8 cellular contexts compared by ENCODE assay signal in genomic region chr9:127698985-127699670, GRCh38. TPM values are rescaled to one million over a fixed set of nuclear protein-coding genes. Genes with fewer than 3 reads are reported as not detected.
DNase-seq lines count a peak whose midpoint lies in the region; ATAC-seq and TF ChIP-seq lines count a peak whose summit lies in the region.

No MANE protein-coding gene starts in this region.

- peak overlapping the region; percentile 72 for H3K4me3 Mint-ChIP-seq in activated naive CD4-positive, alpha-beta T cell treated with anti-CD3 and anti-CD28 coated beads for 36 hours

- H3K9me3 Mint-ChIP-seq in activated naive CD4-positive, alpha-beta T cell treated with anti-CD3 and anti-CD28 coated beads for 36 hours, result no peaks in the 10 kb centered on the region

- H3K4me1 Mint-ChIP-seq in activated naive CD4-positive, alpha-beta T cell treated with anti-CD3 and anti-CD28 coated beads for 36 hours (ENCODE audit: low read depth), result peaks cover 13% of the 10 kb centered on the region

- no peaks in the 10 kb centered on the region for H3K79me2 ChIP-seq in neural cell (replicated peaks; ENCODE audit: insufficient read depth, low read length)

- H3K4me2 ChIP-seq in neural cell (ENCODE audit: low read length), result no peak overlapping the region

- TF ChIP-seq EP300 in neural cell (conservative IDR thresholded peaks at IDR 0.05; ENCODE audit: poor library complexity, severe bottlenecking), result no peak

- DNase-seq in RPMI7951 (ENCODE audit: low read depth), result peak; percentile 96
- peak; percentile 92 for DNase-seq in activated naive CD4-positive, alpha-beta T cell treated with anti-CD3 and anti-CD28 coated beads for 36 hours
- peak; percentile 97 for DNase-seq in foreskin melanocyte
- peak; percentile 87 for DNase-seq in stimulated activated naive CD4-positive, alpha-beta T cell treated with Interleukin-2 at 50 U/mL for 16 hours (lab: John Stamatoyannopoulos, UW)
- DNase-seq in WERI-Rb-1, result no peak

- ATAC-seq in GM18505 (IDR thresholded peaks at IDR 0.05; ENCODE audit: unreplicated experiment), result peak; percentile 77
- peak; percentile 76 for ATAC-seq in HG03060 (IDR thresholded peaks at IDR 0.05; ENCODE audit: low read depth, unreplicated experiment)

- no peaks in the 10 kb centered on the region for H4K20me1 ChIP-seq in neural cell (ENCODE audit: insufficient read depth)

- peak overlapping the region; percentile 25 for H3K27ac Mint-ChIP-seq in activated naive CD4-positive, alpha-beta T cell treated with anti-CD3 and anti-CD28 coated beads for 36 hours

- H3K4me3 ChIP-seq in neural cell (ENCODE audit: low read length) (peak overlapping the region; percentile 57), WERI-Rb-1 (ENCODE audit: low read depth, low read length) (no peak overlapping the region)

- no peak for TF ChIP-seq RAD21 in neural cell (conservative IDR thresholded peaks at IDR 0.05)

- H3K36me3 ChIP-seq in neural cell (ENCODE audit: insufficient read depth, low read length), result no peaks in the 10 kb centered on the region
- H3K36me3 ChIP-seq in WERI-Rb-1, result no peaks in the 10 kb centered on the region

- H3K27me3 Mint-ChIP-seq in activated naive CD4-positive, alpha-beta T cell treated with anti-CD3 and anti-CD28 coated beads for 36 hours (ENCODE audit: low read depth), result no peaks in the 10 kb centered on the region

- no peak for TF ChIP-seq POLR2A in GM18505 (IDR thresholded peaks at IDR 0.05; ENCODE audit: borderline replicate concordance, extremely low read depth, insufficient read depth, insufficient read length)

- no peak for TF ChIP-seq CTCF in neural cell (IDR thresholded peaks at IDR 0.05; ENCODE audit: poor library complexity, severe bottlenecking)
- TF ChIP-seq CTCF in WERI-Rb-1 (IDR thresholded peaks at IDR 0.05; ENCODE audit: low read depth, low read length), result no peak

- H2AFZ ChIP-seq in neural cell (ENCODE audit: low read depth, low read length), result no peak overlapping the region

- H3K36me3 Mint-ChIP-seq in activated naive CD4-positive, alpha-beta T cell treated with anti-CD3 and anti-CD28 coated beads for 36 hours (ENCODE audit: low read depth), result no peaks in the 10 kb centered on the region

- H3K27ac ChIP-seq in neural cell (ENCODE audit: low read length) (no peak overlapping the region), WERI-Rb-1 (no peak overlapping the region)

- H3K9ac ChIP-seq in neural cell (ENCODE audit: low read length), result no peak overlapping the region

- intact Hi-C loops in activated naive CD4-positive, alpha-beta T cell treated with anti-CD3 and anti-CD28 coated beads for 36 hours (cut with micrococcal nuclease), result loop anchor here (1.0 kb wide), 1 partner anchor 16 kb away; the partner anchor contains the start of gene PTRH1

- H3K9me3 ChIP-seq in neural cell (ENCODE audit: low read length), result no peaks in the 10 kb centered on the region
- no peaks in the 10 kb centered on the region for H3K9me3 ChIP-seq in WERI-Rb-1 (ENCODE audit: severe bottlenecking)

- no peaks in the 10 kb centered on the region for H3K27me3 ChIP-seq in neural cell (ENCODE audit: insufficient read depth, low read depth, low read length)
- no peaks in the 10 kb centered on the region for H3K27me3 ChIP-seq in WERI-Rb-1 (ENCODE audit: insufficient read depth, low read depth, severe bottlenecking)

- CTCF ChIA-PET in activated naive CD4-positive, alpha-beta T cell treated with anti-CD3 and anti-CD28 coated beads for 36 hours (lab: Charles Lee), result interaction anchor here (0.7 kb wide), 1 partner anchor 140 kb away, joined by 5 read pairs; no protein-coding TSS in a partner anchor

- no peaks in the 10 kb centered on the region for H3F3A ChIP-seq in neural cell (ENCODE audit: insufficient read depth, low read length, poor library complexity, severe bottlenecking)

- H3K9me2 ChIP-seq in neural cell (ENCODE audit: insufficient read depth, low read length), result no peaks in the 10 kb centered on the region

TF ChIP-seq in neural cell, 6 proteins besides CTCF, POLR2A, EP300 and RAD21:
- TF ChIP-seq EZH2 (IDR thresholded peaks at IDR 0.05; ENCODE audit: borderline replicate concordance, insufficient read depth, low read length, poor library complexity, severe bottlenecking) (no peak), SMC3 (conservative IDR thresholded peaks at IDR 0.05; ENCODE audit: poor library complexity) (no peak), MXI1 (conservative IDR thresholded peaks at IDR 0.05; ENCODE audit: poor library complexity, severe bottlenecking) (no peak), TAF1 (IDR thresholded peaks at IDR 0.05; ENCODE audit: low read depth) (no peak), POLR2AphosphoS5 (IDR thresholded peaks at IDR 0.05) (no peak)
- TF ChIP-seq, protein P1, sequence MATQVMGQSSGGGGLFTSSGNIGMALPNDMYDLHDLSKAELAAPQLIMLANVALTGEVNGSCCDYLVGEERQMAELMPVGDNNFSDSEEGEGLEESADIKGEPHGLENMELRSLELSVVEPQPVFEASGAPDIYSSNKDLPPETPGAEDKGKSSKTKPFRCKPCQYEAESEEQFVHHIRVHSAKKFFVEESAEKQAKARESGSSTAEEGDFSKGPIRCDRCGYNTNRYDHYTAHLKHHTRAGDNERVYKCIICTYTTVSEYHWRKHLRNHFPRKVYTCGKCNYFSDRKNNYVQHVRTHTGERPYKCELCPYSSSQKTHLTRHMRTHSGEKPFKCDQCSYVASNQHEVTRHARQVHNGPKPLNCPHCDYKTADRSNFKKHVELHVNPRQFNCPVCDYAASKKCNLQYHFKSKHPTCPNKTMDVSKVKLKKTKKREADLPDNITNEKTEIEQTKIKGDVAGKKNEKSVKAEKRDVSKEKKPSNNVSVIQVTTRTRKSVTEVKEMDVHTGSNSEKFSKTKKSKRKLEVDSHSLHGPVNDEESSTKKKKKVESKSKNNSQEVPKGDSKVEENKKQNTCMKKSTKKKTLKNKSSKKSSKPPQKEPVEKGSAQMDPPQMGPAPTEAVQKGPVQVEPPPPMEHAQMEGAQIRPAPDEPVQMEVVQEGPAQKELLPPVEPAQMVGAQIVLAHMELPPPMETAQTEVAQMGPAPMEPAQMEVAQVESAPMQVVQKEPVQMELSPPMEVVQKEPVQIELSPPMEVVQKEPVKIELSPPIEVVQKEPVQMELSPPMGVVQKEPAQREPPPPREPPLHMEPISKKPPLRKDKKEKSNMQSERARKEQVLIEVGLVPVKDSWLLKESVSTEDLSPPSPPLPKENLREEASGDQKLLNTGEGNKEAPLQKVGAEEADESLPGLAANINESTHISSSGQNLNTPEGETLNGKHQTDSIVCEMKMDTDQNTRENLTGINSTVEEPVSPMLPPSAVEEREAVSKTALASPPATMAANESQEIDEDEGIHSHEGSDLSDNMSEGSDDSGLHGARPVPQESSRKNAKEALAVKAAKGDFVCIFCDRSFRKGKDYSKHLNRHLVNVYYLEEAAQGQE (IDR thresholded peaks at IDR 0.05; ENCODE audit: borderline replicate concordance), result no peak

RNA-seq across cellular contexts. Expression of gene CFAP157, which starts 7.7 kb away (rescaled TPM):
- total RNA-seq in RPMI7951 (2014; rRNA removed; shearing (Covaris generic)), result not detected in 2 replicates
- under 1 TPM in 1 of 2 experiments, not detected in 1; 0.07 TPM for total RNA-seq in activated naive CD4-positive, alpha-beta T cell treated with anti-CD3 and anti-CD28 coated beads for 36 hours
- 1.3 and 1.6 TPM in 2 replicates for polyA plus RNA-seq in neural cell
- polyA minus RNA-seq in neural cell, result not detected in 2 replicates

RNA-seq across cellular contexts. Expression of gene PTRH1, which starts 16.3 kb away (rescaled TPM):
- 15.6 and 27.0 TPM in 2 replicates for total RNA-seq in RPMI7951 (2014; rRNA removed; shearing (Covaris generic))
- 10 to 100 TPM; 23.3 to 24.1 TPM for total RNA-seq in activated naive CD4-positive, alpha-beta T cell treated with anti-CD3 and anti-CD28 coated beads for 36 hours
- polyA plus RNA-seq in neural cell, result 20.0 and 21.9 TPM in 2 replicates
- 11.7 and 12.8 TPM in 2 replicates for polyA minus RNA-seq in neural cell

RNA-seq across cellular contexts. Expression of gene TTC16, which starts 16.8 kb away (rescaled TPM):
- total RNA-seq in RPMI7951 (2014; rRNA removed; shearing (Covaris generic)), result not detected in 2 replicates
- total RNA-seq in activated naive CD4-positive, alpha-beta T cell treated with anti-CD3 and anti-CD28 coated beads for 36 hours, result under 1 TPM; 0.50 to 0.79 TPM
- 0.11 and 0.26 TPM in 2 replicates for polyA plus RNA-seq in neural cell
- polyA minus RNA-seq in neural cell, result not detected in 2 replicates

RNA-seq across cellular contexts. Expression of gene TOR2A, which starts 36.0 kb away (rescaled TPM):
- 4.8 and 6.6 TPM in 2 replicates for total RNA-seq in RPMI7951 (2014; rRNA removed; shearing (Covaris generic))
- total RNA-seq in activated naive CD4-positive, alpha-beta T cell treated with anti-CD3 and anti-CD28 coated beads for 36 hours, result 10 to 100 TPM; 11.8 to 12.7 TPM
- 54.1 and 59.7 TPM in 2 replicates for polyA plus RNA-seq in neural cell
- polyA minus RNA-seq in neural cell, result 19.9 and 22.4 TPM in 2 replicates
